In the genomic region with DNA sequence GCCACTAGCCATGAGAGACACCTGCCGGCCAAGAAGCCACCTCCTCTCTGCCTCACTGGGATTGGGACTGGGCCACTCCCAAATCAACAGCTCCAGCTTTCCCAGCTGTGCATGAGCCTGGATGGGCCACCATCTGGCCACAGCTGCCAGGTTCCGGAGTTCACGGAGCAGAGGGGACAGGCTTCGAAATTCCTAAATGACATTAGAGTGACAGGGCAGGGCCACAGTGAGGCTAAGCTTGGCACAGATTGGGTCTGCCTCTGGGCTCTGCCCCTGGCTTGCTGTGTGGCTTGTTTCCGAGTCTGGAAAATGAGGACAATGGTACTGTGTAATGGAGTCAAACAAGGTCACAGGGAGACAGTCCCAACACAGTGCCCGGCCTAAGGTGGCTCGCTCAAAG, we compare ENCODE assay signal across 22 cellular contexts.
DNase-seq lines count a peak whose midpoint lies in the region; ATAC-seq and FAIRE-seq lines count a peak whose summit lies in the region.
"Had no signal": no experiment of that assay in that cellular context is flagged by ENCODE, and none has a peak within 500 bp of the region (broad histone marks: within the 10 kb centered on the region; RNA-seq: fewer than 3 reads in every experiment).

No MANE protein-coding gene starts in this region.

- no peak for FAIRE-seq in urothelium cell line (lab: Jason Lieb, UNC)
- FAIRE-seq: bronchial epithelial cell, endothelial cell of umbilical vein had no signal

- no peak overlapping the region for H3K4me3 Mint-ChIP-seq in stimulated activated effector memory CD8-positive, alpha-beta T cell treated with anti-CD3 and anti-CD28 coated beads, Interleukin-12 subunit alpha, Interleukin-12 subunit beta, amount 100 ng/mL, for 72 hours
- H3K4me3 Mint-ChIP-seq: activated CD8-positive, alpha-beta memory T cell treated with anti-CD3 and anti-CD28 coated beads, Interleukin-2, amount 10 ng/mL, durations not matched to agents 7 days and 5 days; activated naive CD4-positive, alpha-beta T cell treated with anti-CD3 and anti-CD28 coated beads for 36 hours; activated T-cell treated with anti-CD3 and anti-CD28 coated beads, Interleukin-2, amount 50 U/mL, for 72 hours; CD4-positive, CD25-positive, alpha-beta regulatory T cell; dendritic cell treated with granulocyte-macrophage colony-stimulating factor and Interleukin-4, amounts not matched to agents 40 ng/mL and 50 ng/mL, for 4 days; nephron; WTC11 had no signal

- DNase-seq in amygdala (lab: John Stamatoyannopoulos, UW) (peak in 42 of 56 donors; percentile 15 to 75 (median 44)), head of caudate nucleus (peak in 40 of 42 donors; percentile 20 to 87 (median 67)), midbrain (lab: John Stamatoyannopoulos, UW) (peak; percentile 74), DMS 273 (lab: John Stamatoyannopoulos, UW; ENCODE audit: unreplicated experiment) (no peak), urothelium cell line (ENCODE audit: low spot score) (no peak), cerebellar cortex (ENCODE audit: low spot score) (no peak)
- DNase-seq in stimulated activated effector memory CD8-positive, alpha-beta T cell treated with anti-CD3 and anti-CD28 coated beads, Interleukin-12 subunit alpha, Interleukin-12 subunit beta, amount 100 ng/mL, for 72 hours (ENCODE audit: low spot score in 2 of 2) = no peak
- DNase-seq: activated CD4-positive, alpha-beta T cell treated with anti-CD3 and anti-CD28 coated beads, Interleukin-2, amount 50 U/mL, for 1 hour; activated CD8-positive, alpha-beta memory T cell treated with anti-CD3 and anti-CD28 coated beads, Interleukin-2, amount 10 ng/mL, durations not matched to agents 7 days and 5 days; activated naive CD4-positive, alpha-beta T cell treated with anti-CD3 and anti-CD28 coated beads for 36 hours; activated T-cell treated with anti-CD3 and anti-CD28 coated beads, Interleukin-2, amount 50 U/mL, for 72 hours; CD4-positive, CD25-positive, alpha-beta regulatory T cell; Karpas-422; MV-4-11; NCI-H510A had no signal

- H3K27ac Mint-ChIP-seq in stimulated activated effector memory CD8-positive, alpha-beta T cell treated with anti-CD3 and anti-CD28 coated beads, Interleukin-12 subunit alpha, Interleukin-12 subunit beta, amount 100 ng/mL, for 72 hours = no peak overlapping the region
- H3K27ac Mint-ChIP-seq: activated CD8-positive, alpha-beta memory T cell treated with anti-CD3 and anti-CD28 coated beads, Interleukin-2, amount 10 ng/mL, durations not matched to agents 7 days and 5 days; activated naive CD4-positive, alpha-beta T cell treated with anti-CD3 and anti-CD28 coated beads for 36 hours; activated T-cell treated with anti-CD3 and anti-CD28 coated beads, Interleukin-2, amount 50 U/mL, for 72 hours; CD4-positive, CD25-positive, alpha-beta regulatory T cell; dendritic cell treated with granulocyte-macrophage colony-stimulating factor and Interleukin-4, amounts not matched to agents 40 ng/mL and 50 ng/mL, for 4 days; nephron; WTC11 had no signal

- H3K36me3 Mint-ChIP-seq in stimulated activated effector memory CD8-positive, alpha-beta T cell treated with anti-CD3 and anti-CD28 coated beads, Interleukin-12 subunit alpha, Interleukin-12 subunit beta, amount 100 ng/mL, for 72 hours = no peaks in the 10 kb centered on the region
- H3K36me3 Mint-ChIP-seq: activated CD8-positive, alpha-beta memory T cell treated with anti-CD3 and anti-CD28 coated beads, Interleukin-2, amount 10 ng/mL, durations not matched to agents 7 days and 5 days; CD4-positive, CD25-positive, alpha-beta regulatory T cell; WTC11 had no signal

- H3K9me3 Mint-ChIP-seq in stimulated activated effector memory CD8-positive, alpha-beta T cell treated with anti-CD3 and anti-CD28 coated beads, Interleukin-12 subunit alpha, Interleukin-12 subunit beta, amount 100 ng/mL, for 72 hours = no peaks in the 10 kb centered on the region
- H3K9me3 Mint-ChIP-seq: activated naive CD4-positive, alpha-beta T cell treated with anti-CD3 and anti-CD28 coated beads for 36 hours; activated T-cell treated with anti-CD3 and anti-CD28 coated beads, Interleukin-2, amount 50 U/mL, for 72 hours; CD4-positive, CD25-positive, alpha-beta regulatory T cell; dendritic cell treated with granulocyte-macrophage colony-stimulating factor and Interleukin-4, amounts not matched to agents 40 ng/mL and 50 ng/mL, for 4 days; nephron; WTC11 had no signal

- no peaks in the 10 kb centered on the region for H3K4me1 Mint-ChIP-seq in stimulated activated effector memory CD8-positive, alpha-beta T cell treated with anti-CD3 and anti-CD28 coated beads, Interleukin-12 subunit alpha, Interleukin-12 subunit beta, amount 100 ng/mL, for 72 hours
- H3K4me1 Mint-ChIP-seq: activated CD8-positive, alpha-beta memory T cell treated with anti-CD3 and anti-CD28 coated beads, Interleukin-2, amount 10 ng/mL, durations not matched to agents 7 days and 5 days; CD4-positive, CD25-positive, alpha-beta regulatory T cell; nephron had no signal

- peak; percentile 26 for ATAC-seq in stimulated activated effector memory CD8-positive, alpha-beta T cell treated with anti-CD3 and anti-CD28 coated beads, Interleukin-12 subunit alpha, Interleukin-12 subunit beta, amount 100 ng/mL, for 72 hours
- ATAC-seq: activated CD8-positive, alpha-beta memory T cell treated with anti-CD3 and anti-CD28 coated beads, Interleukin-2, amount 10 ng/mL, durations not matched to agents 7 days and 5 days; activated T-cell treated with anti-CD3 and anti-CD28 coated beads, Interleukin-2, amount 50 U/mL, for 72 hours; left lobe of liver; Panc1; WTC11 had no signal

- intact Hi-C loops in head of caudate nucleus (cut with DNase I) = loop anchor here (5.0 kb wide), 1 partner anchor 38 kb away; no protein-coding TSS in a partner anchor

Comparison
In these comparisons a context has a peak if more than half of its experiments do, and no peak if none do; other contexts are left out.
1. DNase-seq: peak in amygdala (42 of 56), head of caudate nucleus (40 of 42) and midbrain (single experiment); none in stimulated activated effector memory CD8-positive, alpha-beta T cell treated with anti-CD3 and anti-CD28 coated beads, Interleukin-12 subunit alpha, Interleukin-12 subunit beta, amount 100 ng/mL, for 72 hours (0 of 2), DMS 273 (single experiment), urothelium cell line (single experiment) and cerebellar cortex (single experiment).